In the genomic region with DNA sequence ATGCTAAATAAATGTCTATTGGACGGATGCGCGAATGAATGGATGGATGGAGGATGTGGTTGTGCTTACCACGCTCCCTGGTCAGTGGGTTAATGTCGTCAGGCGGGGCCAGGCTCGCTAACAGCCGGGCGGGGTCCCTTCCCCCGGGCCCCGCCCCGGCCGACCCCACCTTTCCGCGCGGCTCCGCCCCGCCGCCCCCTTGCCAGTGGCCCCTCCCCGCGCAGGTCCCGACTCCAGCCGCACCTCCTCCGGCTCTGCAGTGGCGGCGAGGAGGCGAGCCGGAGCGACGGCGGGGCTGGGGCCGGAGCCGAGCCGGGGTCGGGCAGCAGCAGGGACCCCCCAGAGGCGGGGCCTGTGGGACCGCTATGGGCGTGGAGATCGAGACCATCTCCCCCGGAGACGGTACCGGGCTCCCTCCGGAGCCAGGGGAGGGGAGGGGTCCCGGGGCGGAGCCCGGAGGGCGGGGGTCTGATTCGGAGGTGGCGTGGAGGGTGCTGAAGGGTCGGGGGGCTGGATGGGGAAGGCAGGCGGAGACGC, we compare ENCODE assay signal across 8 cellular contexts. TPM values are rescaled to one million over a fixed set of nuclear protein-coding genes. Genes with fewer than 3 reads are reported as not detected.
DNase-seq lines count a peak whose midpoint lies in the region; TF ChIP-seq lines count a peak whose summit lies in the region.

A gene (plus strand): TSS at position 257 of the 537 bp plus-strand sequence. CDS start 109 bp downstream, at position 366.

- BruUV-seq in mammary epithelial cell (replicated peaks; lab: Mats Ljungman, UMichigan), result no TSS peak

- TF ChIP-seq CTCF in LNCaP clone FGC (IDR thresholded peaks at IDR 0.05; ENCODE audit: control insufficient read depth, extremely low read depth, insufficient read depth) (no peak), mammary epithelial cell (conservative IDR thresholded peaks at IDR 0.05 in 1 of 2, IDR thresholded peaks at IDR 0.05 in 1 of 2; ENCODE audit: extremely low read depth in 1 of 2, insufficient read depth in 1 of 2, low read depth in 1 of 2, low read length in 2 of 2) (no peak)

- H3K27me3 Mint-ChIP-seq in T-helper 2 cell treated with Interferon-gamma antibody and Interleukin-4, amounts not matched to agents 5 μg/mL and 100 μg/mL, for 36 hours (ENCODE audit: low read depth), result peaks cover 7% of the 10 kb centered on the region

- peak within 1 kb of the TSS; percentile 95 for H3K4me2 ChIP-seq in mammary epithelial cell (ENCODE audit: insufficient read depth, low read depth, low read length)

- no peaks in the 10 kb centered on the region for H3K9me3 Mint-ChIP-seq in T-helper 2 cell treated with Interferon-gamma antibody and Interleukin-4, amounts not matched to agents 5 μg/mL and 100 μg/mL, for 36 hours

- peak within 1 kb of the TSS; percentile 96 for H2AFZ ChIP-seq in mammary epithelial cell (ENCODE audit: low read depth, low read length)

- H3K9ac ChIP-seq in mammary epithelial cell (ENCODE audit: insufficient read depth, low read length), result peak within 1 kb of the TSS; percentile 29

- H3K27ac ChIP-seq in mammary epithelial cell (ENCODE audit: insufficient read depth, low read depth, low read length), result peak within 1 kb of the TSS; percentile 46

- H3K36me3 ChIP-seq in mammary epithelial cell (ENCODE audit: insufficient read depth, low read length), result no peaks in the 10 kb centered on the region

- peak; percentile 70 for DNase-seq in DMS53 (lab: John Stamatoyannopoulos, UW)
- no peak for DNase-seq in LNCaP clone FGC (ENCODE audit: low read depth)
- DNase-seq in T-helper 2 cell treated with Interferon-gamma antibody and Interleukin-4, amounts not matched to agents 5 μg/mL and 100 μg/mL, for 36 hours (ENCODE audit: low spot score), result peak; percentile 47
- peak; percentile 76 for DNase-seq in mammary epithelial cell
- peak; percentile 93 for DNase-seq in islet precursor cell
- DNase-seq in stimulated activated CD4-positive, alpha-beta T cell treated with anti-CD3 and anti-CD28 coated beads, Interleukin-12 subunit alpha, Interleukin-12 subunit beta, amount 100 ng/mL, for 4 hours, result peak; percentile 51
- no peak for DNase-seq in GM19238 (ENCODE audit: insufficient read length, low spot score)
- no peak for DNase-seq in SKM-1 (lab: John Stamatoyannopoulos, UW; ENCODE audit: unreplicated experiment)

- no peaks in the 10 kb centered on the region for H3K27me3 ChIP-seq in mammary epithelial cell (ENCODE audit: insufficient read depth, low read length)

- peak within 1 kb of the TSS; percentile 61 for H3K27ac Mint-ChIP-seq in T-helper 2 cell treated with Interferon-gamma antibody and Interleukin-4, amounts not matched to agents 5 μg/mL and 100 μg/mL, for 36 hours

- CTCF ChIA-PET in mammary epithelial cell (lab: Charles Lee; ENCODE audit: low non-redundant PET), result no interaction called here

- H4K20me1 ChIP-seq in mammary epithelial cell (ENCODE audit: insufficient read depth, low read length), result no peaks in the 10 kb centered on the region

- dilution Hi-C loops in mammary epithelial cell (cut with HindIII; ENCODE audit: low sequenced_read_pairs), result no loop called here

- peak within 1 kb of the TSS; percentile 80 for H3K4me3 Mint-ChIP-seq in T-helper 2 cell treated with Interferon-gamma antibody and Interleukin-4, amounts not matched to agents 5 μg/mL and 100 μg/mL, for 36 hours

- H3K36me3 Mint-ChIP-seq in T-helper 2 cell treated with Interferon-gamma antibody and Interleukin-4, amounts not matched to agents 5 μg/mL and 100 μg/mL, for 36 hours (ENCODE audit: low read depth), result peaks cover 2% of the 10 kb centered on the region

- H3K4me1 Mint-ChIP-seq in T-helper 2 cell treated with Interferon-gamma antibody and Interleukin-4, amounts not matched to agents 5 μg/mL and 100 μg/mL, for 36 hours (ENCODE audit: low read depth), result peaks cover 20% of the 10 kb centered on the region

- peaks cover 20% of the 10 kb centered on the region for H3K79me2 ChIP-seq in mammary epithelial cell (ENCODE audit: insufficient read depth, low read length)

- in situ Hi-C loops in mammary epithelial cell (cut with MboI; ENCODE audit: low sequenced_read_pairs in 2 of 2), result no loop called here

- WGBS in mammary epithelial cell (ENCODE audit: low coverage, missing lambda C conversion rate), result 0% methylated on average over 3 of the region's 52 CpGs

- intact Hi-C loops in mammary epithelial cell (cut with micrococcal nuclease), result loop anchor here (1.0 kb wide), 1 partner anchor 27 kb away; a partner anchor contains a TSS

- peaks cover 8% of the 10 kb centered on the region for H3K4me1 ChIP-seq in mammary epithelial cell (ENCODE audit: insufficient read depth, low read length)

- no peaks in the 10 kb centered on the region for H3K9me3 ChIP-seq in mammary epithelial cell (replicated peaks; ENCODE audit: insufficient read depth, low read length)

- H3K4me3 ChIP-seq in LNCaP clone FGC (ENCODE audit: low read depth, low read length) (peak within 1 kb of the TSS; percentile 23; the same call in 1 of the 2 replicates), mammary epithelial cell (replicated peaks in 1 of 3; ENCODE audit: insufficient read depth in 1 of 3, low read depth in 2 of 3, low read length in 3 of 3) (peak within 1 kb of the TSS; percentile 67 to 83 (median 69))

RNA-seq across cellular contexts. Expression of the gene that starts here (rescaled TPM):
- total RNA-seq in mammary epithelial cell, result 10 to 100 TPM; 15.3 to 20.9 TPM
- 45.1 TPM for polyA plus RNA-seq in mammary epithelial cell
- polyA minus RNA-seq in mammary epithelial cell, result 25.6 TPM

Comparison
In these comparisons a context has a peak if more than half of its experiments do, and no peak if none do; other contexts are left out.
1. DNase-seq: peak in DMS53 (single experiment), T-helper 2 cell treated with Interferon-gamma antibody and Interleukin-4, amounts not matched to agents 5 μg/mL and 100 μg/mL, for 36 hours (single experiment), mammary epithelial cell (single experiment), islet precursor cell (single experiment) and stimulated activated CD4-positive, alpha-beta T cell treated with anti-CD3 and anti-CD28 coated beads, Interleukin-12 subunit alpha, Interleukin-12 subunit beta, amount 100 ng/mL, for 4 hours (single experiment); none in LNCaP clone FGC (single experiment), GM19238 (single experiment) and SKM-1 (single experiment).